1 cellular context compared by ENCODE assay signal in the genomic region with DNA sequence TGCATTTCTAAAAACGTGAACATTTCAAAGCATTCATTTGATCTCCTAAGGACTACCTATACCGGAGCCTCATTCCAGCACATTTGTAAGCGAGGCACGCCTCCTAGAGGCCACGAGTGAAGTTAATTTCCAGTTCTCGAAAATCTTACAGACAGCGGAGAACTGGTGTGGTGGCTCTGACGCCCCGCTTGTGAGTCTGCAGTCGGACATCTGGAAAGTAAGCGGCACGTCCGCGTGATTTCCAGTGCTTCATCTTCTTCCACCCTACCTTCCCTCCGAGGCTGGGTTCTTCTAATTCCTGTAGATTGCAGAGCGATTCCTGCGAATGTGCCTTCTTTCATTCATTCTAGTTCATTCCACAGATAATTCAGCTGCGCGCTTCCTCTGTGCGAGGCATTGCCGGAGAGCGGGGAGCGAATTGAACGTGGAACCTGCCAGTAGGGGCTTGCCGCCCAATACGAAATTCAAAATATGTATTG.
TF ChIP-seq lines count a peak whose summit lies in the region.

No MANE protein-coding gene starts in this region.

TF ChIP-seq in A549, 52 proteins besides CTCF, POLR2A, EP300 and RAD21 (continued from another document):
- TF ChIP-seq E2F6 (IDR thresholded peaks at IDR 0.05; ENCODE audit: borderline replicate concordance, low read depth), result 0 out of 2 replicates have a peak, but pooled peaks have one; percentile 50
- no peak for TF ChIP-seq CHD4 (IDR thresholded peaks at IDR 0.05; ENCODE audit: borderline replicate concordance)
TF ChIP-seq in A549: peak in this region for 4.
